Comparison of ENCODE assay signal across 1 cellular context in genomic region chr11:61120865-61121831, GRCh38.
TF ChIP-seq lines count a peak whose summit lies in the region.

No MANE protein-coding gene starts in this region.

TF ChIP-seq in HepG2, 621 proteins besides CTCF, POLR2A, EP300 and RAD21:
- no peak for TF ChIP-seq ZNF687 (CRISPR knock-in tag; IDR thresholded peaks at IDR 0.05)
- no peak for TF ChIP-seq HCFC1 (IDR thresholded peaks at IDR 0.05; ENCODE audit: low read depth, low read length)
- no peak for TF ChIP-seq GMEB1 (CRISPR knock-in tag; IDR thresholded peaks at IDR 0.05; ENCODE audit: borderline replicate concordance)
TF ChIP-seq in HepG2: peak in this region for 0.
